In the genomic region with DNA sequence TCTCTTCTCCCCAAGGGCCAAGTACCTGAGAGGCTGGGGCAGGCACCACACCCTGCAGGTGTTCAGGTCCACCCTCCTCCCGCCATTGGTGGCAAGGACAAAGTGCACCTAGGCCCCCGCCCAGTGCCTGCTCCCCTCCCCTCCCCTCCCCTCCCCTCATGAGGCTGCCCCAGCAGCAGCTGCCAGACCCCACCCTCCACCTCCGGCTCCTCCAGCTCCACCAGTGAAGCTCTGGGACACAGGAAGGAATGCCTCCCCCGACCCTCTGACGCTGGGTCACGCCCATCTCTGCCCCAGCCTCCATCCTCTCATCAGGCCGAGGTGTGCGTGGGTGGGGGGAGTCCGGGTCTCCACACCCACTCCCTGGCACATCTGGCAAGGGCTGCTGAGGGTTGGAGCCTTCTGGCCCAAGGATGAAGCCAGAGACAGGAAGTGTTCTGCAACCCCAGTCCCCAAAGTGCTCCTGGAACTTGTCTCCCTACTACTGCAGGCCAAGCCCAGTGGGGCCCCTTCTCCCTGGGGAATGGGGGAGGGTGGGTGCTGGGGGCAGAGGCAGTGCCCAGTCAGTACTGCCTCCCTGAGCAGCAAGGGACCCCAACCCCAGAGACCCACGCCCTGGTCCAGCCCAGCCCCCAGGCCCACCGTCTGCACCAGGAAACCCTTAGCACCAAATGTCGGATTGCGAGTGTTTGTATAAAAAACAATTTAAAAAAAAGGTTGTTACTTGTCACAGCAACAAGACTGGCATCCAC, we compare ENCODE assay signal across 8 cellular contexts. TPM values are rescaled to one million over a fixed set of nuclear protein-coding genes. Genes with fewer than 3 reads are reported as not detected.
A peak's percentile ranks its signal among the peaks of the same experiment; 100 is the strongest.
DNase-seq lines count a peak whose midpoint lies in the region; ATAC-seq and TF ChIP-seq lines count a peak whose summit lies in the region.

No MANE protein-coding gene starts in this region.

- no peaks in the 10 kb centered on the region for H3K9me2 ChIP-seq in hepatocyte (replicated peaks; ENCODE audit: insufficient read depth)

- H3K79me2 ChIP-seq in hepatocyte, result peaks cover 32% of the 10 kb centered on the region

- no peak overlapping the region for H3K4me3 ChIP-seq in hepatocyte

- ATAC-seq in stimulated activated effector memory CD8-positive, alpha-beta T cell treated with anti-CD3 and anti-CD28 coated beads, Interleukin-12 subunit alpha, Interleukin-12 subunit beta, amount 100 ng/mL, for 72 hours, result no peak
- no peak for ATAC-seq in HG03108 (IDR thresholded peaks at IDR 0.05; ENCODE audit: unreplicated experiment)

- no peaks in the 10 kb centered on the region for H3K9me3 Mint-ChIP-seq in stimulated activated effector memory CD8-positive, alpha-beta T cell treated with anti-CD3 and anti-CD28 coated beads, Interleukin-12 subunit alpha, Interleukin-12 subunit beta, amount 100 ng/mL, for 72 hours

- peak overlapping the region; percentile 90 for H3K27ac ChIP-seq in hepatocyte

- H3K36me3 Mint-ChIP-seq in stimulated activated effector memory CD8-positive, alpha-beta T cell treated with anti-CD3 and anti-CD28 coated beads, Interleukin-12 subunit alpha, Interleukin-12 subunit beta, amount 100 ng/mL, for 72 hours, result peaks cover 39% of the 10 kb centered on the region

- H3K4me1 Mint-ChIP-seq in stimulated activated effector memory CD8-positive, alpha-beta T cell treated with anti-CD3 and anti-CD28 coated beads, Interleukin-12 subunit alpha, Interleukin-12 subunit beta, amount 100 ng/mL, for 72 hours, result peaks cover 32% of the 10 kb centered on the region

- no peak overlapping the region for H2AFZ ChIP-seq in hepatocyte

- peaks cover 22% of the 10 kb centered on the region for H4K20me1 ChIP-seq in hepatocyte (ENCODE audit: insufficient read depth, poor library complexity, severe bottlenecking)

- H3K27ac Mint-ChIP-seq in stimulated activated effector memory CD8-positive, alpha-beta T cell treated with anti-CD3 and anti-CD28 coated beads, Interleukin-12 subunit alpha, Interleukin-12 subunit beta, amount 100 ng/mL, for 72 hours, result peak overlapping the region; percentile 87

- H3K4me2 ChIP-seq in hepatocyte, result peak overlapping the region; percentile 92

- no peaks in the 10 kb centered on the region for H3K27me3 ChIP-seq in hepatocyte

- no peaks in the 10 kb centered on the region for H3K9me3 ChIP-seq in hepatocyte (ENCODE audit: low read depth)

- H3K4me1 ChIP-seq in hepatocyte (ENCODE audit: insufficient read depth), result peaks cover 15% of the 10 kb centered on the region

- H3K36me3 ChIP-seq in hepatocyte (replicated peaks; ENCODE audit: insufficient read depth, low read depth), result no peaks in the 10 kb centered on the region

- 45% methylated on average over 11 of the region's 13 CpGs for WGBS in hepatocyte (ENCODE audit: low lambda C conversion rate, missing lambda C conversion rate)

- peak overlapping the region; percentile 74 for H3K4me3 Mint-ChIP-seq in stimulated activated effector memory CD8-positive, alpha-beta T cell treated with anti-CD3 and anti-CD28 coated beads, Interleukin-12 subunit alpha, Interleukin-12 subunit beta, amount 100 ng/mL, for 72 hours

- peak; percentile 27 for DNase-seq in stimulated activated naive CD4-positive, alpha-beta T cell treated with Interleukin-2 at 50 U/mL for 16 hours (lab: John Stamatoyannopoulos, UW)
- no peak for DNase-seq in stimulated activated naive CD4-positive, alpha-beta T cell (lab: John Stamatoyannopoulos, UW)
- DNase-seq in activated CD4-positive, alpha-beta T cell treated with anti-CD3 and anti-CD28 coated beads for 48 hours, result peak; percentile 65
- DNase-seq in hepatocyte (ENCODE audit: low spot score) (peak; percentile 86), D341Med (ENCODE audit: low spot score) (no peak), NK-92 (lab: John Stamatoyannopoulos, UW; ENCODE audit: unreplicated experiment) (no peak)
- DNase-seq in stimulated activated effector memory CD8-positive, alpha-beta T cell treated with anti-CD3 and anti-CD28 coated beads, Interleukin-12 subunit alpha, Interleukin-12 subunit beta, amount 100 ng/mL, for 72 hours (ENCODE audit: low spot score in 2 of 2), result no peak

- TF ChIP-seq CTCF in hepatocyte (IDR thresholded peaks at IDR 0.05; ENCODE audit: poor library complexity), result no peak

RNA-seq across cellular contexts. Expression of a gene that starts 1.6 kb away (rescaled TPM):
- total RNA-seq in hepatocyte, result 18.5 and 20.0 TPM in 2 replicates
- 52.2 and 62.9 TPM in 2 replicates for polyA plus RNA-seq in hepatocyte

RNA-seq across cellular contexts. Expression of a gene that starts 11.9 kb away (rescaled TPM):
- total RNA-seq in hepatocyte, result 11.5 and 13.5 TPM in 2 replicates
- 10.1 and 12.4 TPM in 2 replicates for polyA plus RNA-seq in hepatocyte

RNA-seq across cellular contexts. Expression of a gene that starts 21.6 kb away (rescaled TPM):
- 1.1 and 1.6 TPM in 2 replicates for total RNA-seq in hepatocyte
- 11.0 and 11.7 TPM in 2 replicates for polyA plus RNA-seq in hepatocyte

RNA-seq across cellular contexts. Expression of a gene that starts 23.1 kb away (rescaled TPM):
- total RNA-seq in hepatocyte, result 35.6 and 41.3 TPM in 2 replicates
- 37.3 and 43.1 TPM in 2 replicates for polyA plus RNA-seq in hepatocyte

Comparison
In these comparisons a context has a peak if more than half of its experiments do, and no peak if none do; other contexts are left out.
1. DNase-seq: peak in stimulated activated naive CD4-positive, alpha-beta T cell treated with Interleukin-2 at 50 U/mL for 16 hours (single experiment), activated CD4-positive, alpha-beta T cell treated with anti-CD3 and anti-CD28 coated beads for 48 hours (single experiment) and hepatocyte (single experiment); none in stimulated activated naive CD4-positive, alpha-beta T cell (0 of 6), stimulated activated effector memory CD8-positive, alpha-beta T cell treated with anti-CD3 and anti-CD28 coated beads, Interleukin-12 subunit alpha, Interleukin-12 subunit beta, amount 100 ng/mL, for 72 hours (0 of 2), D341Med (single experiment) and NK-92 (single experiment).